Comparison of ENCODE assay signal across 1 cellular context in genomic region chr16:66872927-66873684, GRCh38.
TF ChIP-seq lines count a peak whose summit lies in the region.

No MANE protein-coding gene starts in this region.

TF ChIP-seq in HCT116, 20 proteins besides CTCF, POLR2A, EP300 and RAD21 (continued from another document):
- no peak for TF ChIP-seq REST (IDR thresholded peaks at IDR 0.05; ENCODE audit: low read depth)
- TF ChIP-seq FOSL1 (IDR thresholded peaks at IDR 0.05; ENCODE audit: low read depth) = no peak
- TF ChIP-seq SP1 (IDR thresholded peaks at IDR 0.05; ENCODE audit: low read depth) = peak; percentile 35
- peak; percentile 67 for TF ChIP-seq POLR2AphosphoS5 (IDR thresholded peaks at IDR 0.05; ENCODE audit: low read depth, low read length)
- TF ChIP-seq EGR1 (IDR thresholded peaks at IDR 0.05; ENCODE audit: low read depth) = 0 out of 2 replicates have a peak, but pooled peaks have one; percentile 42
- TF ChIP-seq TCF7L2 (IDR thresholded peaks at IDR 0.05; ENCODE audit: borderline replicate concordance, extremely low read depth, insufficient read depth, insufficient read length) = peak; percentile 43
